Comparison of ENCODE assay signal across 16 cellular contexts in the genomic region with DNA sequence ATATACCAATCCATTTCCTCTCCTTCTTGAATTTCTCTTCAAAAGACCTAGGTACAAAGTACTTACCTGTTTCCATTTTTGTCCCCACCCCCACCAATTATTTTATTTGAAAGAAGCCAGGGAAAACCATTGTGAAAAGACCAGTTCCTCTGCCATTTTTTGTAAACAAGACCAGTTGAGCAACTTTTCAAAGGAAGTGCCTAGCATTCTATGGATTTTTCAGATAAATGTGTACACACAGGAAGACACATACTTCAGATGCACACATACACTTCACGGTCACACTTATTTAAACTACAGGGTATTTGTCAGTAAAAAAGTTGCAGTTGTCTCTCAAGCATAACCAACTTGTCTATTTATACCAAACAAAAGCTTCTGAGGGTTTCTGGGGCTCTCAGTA.
A peak's percentile ranks its signal among the peaks of the same experiment; 100 is the strongest.
DNase-seq lines count a peak whose midpoint lies in the region; TF ChIP-seq lines count a peak whose summit lies in the region.
"Had no signal": no experiment of that assay in that cellular context is flagged by ENCODE, and none has a peak within 500 bp of the region (broad histone marks: within the 10 kb centered on the region; RNA-seq: fewer than 3 reads in every experiment).

No MANE protein-coding gene starts in this region.

- peak overlapping the region; percentile 2; the same call in 1 of the 2 replicates for H3K4me3 ChIP-seq in HUES48 (ENCODE audit: low read depth, low read length)
- H3K4me3 ChIP-seq: HAP-1 had no signal

- no peaks in the 10 kb centered on the region for H3K9me3 ChIP-seq in HUES48 (ENCODE audit: control insufficient read depth, insufficient read depth, low read length)
- H3K9me3 ChIP-seq: HAP-1 had no signal

- H3K27ac Mint-ChIP-seq in mesothelial cell of epicardium, result peak overlapping the region; percentile 45
- H3K27ac Mint-ChIP-seq: B cell; CD4-positive, alpha-beta T cell had no signal

- no peaks in the 10 kb centered on the region for H3K4me1 ChIP-seq in HUES48 (ENCODE audit: control insufficient read depth, insufficient read depth, low read length)
- H3K4me1 ChIP-seq: HAP-1 had no signal

- no peak overlapping the region for H3K9ac ChIP-seq in HUES48 (ENCODE audit: low read depth, low read length)

- H3K27ac ChIP-seq in HUES48 (ENCODE audit: low read depth, low read length), result no peak overlapping the region

- H3K9me3 Mint-ChIP-seq in mesothelial cell of epicardium, result peaks cover 33% of the 10 kb centered on the region

- H3K36me3 ChIP-seq in HUES48 (ENCODE audit: control insufficient read depth, insufficient read depth, low read length), result no peaks in the 10 kb centered on the region
- H3K36me3 ChIP-seq: HAP-1 had no signal

- H3K36me3 Mint-ChIP-seq in mesothelial cell of epicardium, result peaks cover 5% of the 10 kb centered on the region

- H3K4me1 Mint-ChIP-seq in mesothelial cell of epicardium, result peaks cover 7% of the 10 kb centered on the region
- H3K4me1 Mint-ChIP-seq: B cell had no signal

- TF ChIP-seq CTCF in mesothelial cell of epicardium (IDR thresholded peaks at IDR 0.05; ENCODE audit: unreplicated experiment), result no peak

- H3K4me3 Mint-ChIP-seq in mesothelial cell of epicardium, result no peak overlapping the region
- H3K4me3 Mint-ChIP-seq: B cell; CD4-positive, alpha-beta T cell had no signal

- H3K27me3 Mint-ChIP-seq in mesothelial cell of epicardium (ENCODE audit: low read depth), result no peaks in the 10 kb centered on the region
- H3K27me3 Mint-ChIP-seq: B cell; CD4-positive, alpha-beta T cell had no signal

- H3K27me3 ChIP-seq in HUES48 (ENCODE audit: control insufficient read depth, insufficient read depth, low read length), result no peaks in the 10 kb centered on the region

- peak; percentile 21 for DNase-seq in NCI-H748 (lab: John Stamatoyannopoulos, UW; ENCODE audit: unreplicated experiment)
- DNase-seq in NCI-H748 treated with DMSO at 0.1 percent for 48 hours (lab: John Stamatoyannopoulos, UW), result no peak
- DNase-seq in mesothelial cell of epicardium (ENCODE audit: low spot score in 2 of 2, unreplicated experiment in 2 of 2), result no peak
- no peak for DNase-seq in NCI-H510A treated with DMSO at 0.1 percent for 48 hours (lab: John Stamatoyannopoulos, UW)
- DNase-seq in AG08396 (ENCODE audit: low spot score), result no peak
- no peak for DNase-seq in NCI-H1092 (lab: John Stamatoyannopoulos, UW)
- DNase-seq: 8988T; ACHN; C1 segment of cervical spinal cord; CD4-positive, alpha-beta T cell; DND-41; GF-D8; KBM-7 had no signal
